13 cellular contexts compared by ENCODE assay signal in the genomic region with DNA sequence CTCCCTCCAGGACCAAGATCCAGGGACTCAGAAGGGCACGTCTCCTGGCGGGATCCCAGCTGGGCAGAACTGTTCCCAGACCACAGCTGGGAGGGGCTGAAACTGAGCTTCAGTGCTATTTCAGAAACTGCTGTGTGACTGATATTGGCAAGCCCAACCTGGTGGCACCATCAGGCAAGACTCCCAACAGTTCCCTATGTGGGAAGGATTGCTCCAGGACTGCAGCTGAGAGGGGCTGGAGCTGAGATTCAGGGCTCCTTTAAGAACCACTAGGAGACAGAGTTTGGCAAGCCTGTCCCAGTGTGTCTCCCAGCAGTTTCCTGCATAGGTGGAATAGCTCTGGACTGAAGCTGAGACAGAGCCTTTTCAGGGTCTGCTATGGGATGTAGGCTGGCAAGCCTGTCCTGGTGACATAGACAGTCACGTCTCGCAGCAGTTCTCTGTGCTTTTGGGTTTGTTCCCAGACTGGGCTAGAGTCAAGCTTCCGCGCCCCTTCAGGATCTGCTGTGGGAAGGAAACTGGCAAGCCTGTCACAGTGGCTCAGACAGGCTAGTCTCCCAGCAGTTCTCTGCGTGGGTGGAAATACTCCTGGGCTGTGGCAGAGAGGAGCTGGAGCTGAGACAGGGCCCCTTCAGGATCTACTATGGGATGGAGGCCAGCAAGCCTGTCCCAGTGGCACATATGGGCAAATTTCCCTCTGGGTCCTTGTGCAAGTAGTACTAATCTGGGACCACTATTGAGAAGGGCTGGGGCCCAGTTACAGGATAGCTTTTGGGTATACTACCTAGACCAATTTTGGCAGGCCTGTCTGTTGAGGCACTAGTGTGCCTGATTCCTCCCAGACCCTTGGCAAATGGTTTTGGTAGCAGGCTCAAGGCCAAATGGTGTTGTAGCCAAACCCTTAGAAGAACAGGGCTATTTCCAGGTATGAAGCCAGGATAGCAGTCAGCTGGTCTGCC. TPM values are rescaled to one million over a fixed set of nuclear protein-coding genes. Genes with fewer than 3 reads are reported as not detected.
A peak's percentile ranks its signal among the peaks of the same experiment; 100 is the strongest.
DNase-seq lines count a peak whose midpoint lies in the region; ATAC-seq and TF ChIP-seq lines count a peak whose summit lies in the region.
"Had no signal": no experiment of that assay in that cellular context is flagged by ENCODE, and none has a peak within 500 bp of the region (broad histone marks: within the 10 kb centered on the region; RNA-seq: fewer than 3 reads in every experiment).

No MANE protein-coding gene starts in this region.

- intact Hi-C loops in adrenal gland (cut with DNase I) (no loop called here), upper lobe of right lung (cut with DNase I) (no loop called here)

- no peak overlapping the region for H3K18ac ChIP-seq in neuronal stem cell (ENCODE audit: low read length)

- H3K79me1 ChIP-seq in neuronal stem cell (ENCODE audit: low read depth, low read length) = no peaks in the 10 kb centered on the region

- H3K36me3 Mint-ChIP-seq in activated naive CD4-positive, alpha-beta T cell treated with anti-CD3 and anti-CD28 coated beads, Interleukin-2, amount 10 ng/mL, durations not matched to agents 7 days and 5 days = no peaks in the 10 kb centered on the region
- no peaks in the 10 kb centered on the region for H3K36me3 Mint-ChIP-seq in activated T-cell treated with anti-CD3 and anti-CD28 coated beads, Interleukin-2, amount 50 U/mL, for 4 hours (ENCODE audit: insufficient read depth)

- H3K9me3 ChIP-seq in adrenal gland (replicated peaks in 1 of 3) = no peaks in the 10 kb centered on the region
- no peaks in the 10 kb centered on the region for H3K9me3 ChIP-seq in upper lobe of right lung
- peaks cover 0 to 4% of the 10 kb centered on the region in 2 donors for H3K9me3 ChIP-seq in neuronal stem cell (replicated peaks in 1 of 2; ENCODE audit: control insufficient read depth in 2 of 2, insufficient read depth in 1 of 2, low read depth in 1 of 2, low read length in 2 of 2)
- H3K9me3 ChIP-seq: right lobe of liver had no signal

- TF ChIP-seq POLR2A in adrenal gland (IDR thresholded peaks at IDR 0.05) = no peak

- H3K23ac ChIP-seq in neuronal stem cell (ENCODE audit: low read depth, low read length, poor library complexity) = no peak overlapping the region

- H2BK120ac ChIP-seq in neuronal stem cell (ENCODE audit: low read depth, low read length) = no peak overlapping the region

- H3K27me3 Mint-ChIP-seq in activated naive CD4-positive, alpha-beta T cell treated with anti-CD3 and anti-CD28 coated beads, Interleukin-2, amount 10 ng/mL, durations not matched to agents 7 days and 5 days = no peaks in the 10 kb centered on the region
- H3K27me3 Mint-ChIP-seq in activated T-cell treated with anti-CD3 and anti-CD28 coated beads, Interleukin-2, amount 50 U/mL, for 4 hours (ENCODE audit: low read depth) = no peaks in the 10 kb centered on the region

- H3K9ac ChIP-seq in neuronal stem cell (ENCODE audit: low read depth, low read length, poor library complexity) = no peak overlapping the region

- H2BK5ac ChIP-seq in neuronal stem cell (ENCODE audit: low read length) = no peak overlapping the region

- DNase-seq in adrenal gland (peak; percentile 24 to 60 (median 42)), fibroblast of pulmonary artery (ENCODE audit: low read depth) (peak; percentile 37), nucleus accumbens (lab: John Stamatoyannopoulos, UW) (peak in 29 of 56 donors; percentile 0 to 41 (median 5)), upper lobe of right lung (no peak), neuronal stem cell (ENCODE audit: low spot score) (no peak)
- no peak for DNase-seq in activated naive CD4-positive, alpha-beta T cell treated with anti-CD3 and anti-CD28 coated beads, Interleukin-2, amount 10 ng/mL, durations not matched to agents 7 days and 5 days
- no peak for DNase-seq in activated T-cell treated with anti-CD3 and anti-CD28 coated beads, Interleukin-2, amount 50 U/mL, for 4 hours
- DNase-seq: DMS53, foreskin melanocyte, NCI-H2081, right lobe of liver had no signal

- H3K27ac ChIP-seq in ACC112 (ENCODE audit: low read depth, low read length) = no peak overlapping the region
- H3K27ac ChIP-seq in adrenal gland = peak overlapping the region in 2 of 5 donors; percentile 7 to 21
- H3K27ac ChIP-seq in upper lobe of right lung = no peak overlapping the region
- no peak overlapping the region for H3K27ac ChIP-seq in neuronal stem cell (replicated peaks; ENCODE audit: low read length)
- H3K27ac ChIP-seq: A549, right lobe of liver had no signal

- no peak overlapping the region for H2BK15ac ChIP-seq in neuronal stem cell (ENCODE audit: low read length)

- H2BK12ac ChIP-seq in neuronal stem cell (ENCODE audit: low read length) = no peak overlapping the region

- H3K4ac ChIP-seq in neuronal stem cell (ENCODE audit: low read length) = no peak overlapping the region

- H4K8ac ChIP-seq in neuronal stem cell (ENCODE audit: low read depth, low read length) = no peak overlapping the region

- H3K4me1 Mint-ChIP-seq in activated naive CD4-positive, alpha-beta T cell treated with anti-CD3 and anti-CD28 coated beads, Interleukin-2, amount 10 ng/mL, durations not matched to agents 7 days and 5 days = peaks cover 2% of the 10 kb centered on the region
- H3K4me1 Mint-ChIP-seq in activated T-cell treated with anti-CD3 and anti-CD28 coated beads, Interleukin-2, amount 50 U/mL, for 4 hours (ENCODE audit: low read depth) = no peaks in the 10 kb centered on the region

- H3K4me3 ChIP-seq in ACC112 (ENCODE audit: low read depth, low read length) (no peak overlapping the region), adrenal gland (no peak overlapping the region), fibroblast of pulmonary artery (replicated peaks; ENCODE audit: low read depth, low read length) (no peak overlapping the region), upper lobe of right lung (no peak overlapping the region), neuronal stem cell (ENCODE audit: low read length in 2 of 2) (no peak overlapping the region)
- H3K4me3 ChIP-seq: A549, right lobe of liver had no signal

- peaks cover 2% of the 10 kb centered on the region for H3K9me3 Mint-ChIP-seq in activated naive CD4-positive, alpha-beta T cell treated with anti-CD3 and anti-CD28 coated beads, Interleukin-2, amount 10 ng/mL, durations not matched to agents 7 days and 5 days
- peaks cover 3% of the 10 kb centered on the region for H3K9me3 Mint-ChIP-seq in activated T-cell treated with anti-CD3 and anti-CD28 coated beads, Interleukin-2, amount 50 U/mL, for 4 hours

- no peaks in the 10 kb centered on the region for H3K27me3 ChIP-seq in ACC112 (ENCODE audit: insufficient read depth, low read length)
- peaks cover 19% of the 10 kb centered on the region for H3K27me3 ChIP-seq in adrenal gland
- H3K27me3 ChIP-seq in upper lobe of right lung = no peaks in the 10 kb centered on the region
- H3K27me3 ChIP-seq in neuronal stem cell (ENCODE audit: control insufficient read depth in 3 of 3, insufficient read depth in 3 of 3, low read depth in 1 of 3, low read length in 3 of 3) = no peaks in the 10 kb centered on the region
- H3K27me3 ChIP-seq: right lobe of liver had no signal

- WGBS in adrenal gland, 4 donors = 17 to 50% (median 39%) methylated on average over 1 to 7 of the region's 7 CpGs; no CpG with 5 or more reads in 1 of the 4 donors
- no CpG with 5 or more reads among the region's 7 CpGs for WGBS in neuronal stem cell (ENCODE audit: extremely low coverage in 2 of 2, insufficient read length in 2 of 2, insufficient replicate concordance in 1 of 2), 2 donors

- H3K4me3 Mint-ChIP-seq in activated naive CD4-positive, alpha-beta T cell treated with anti-CD3 and anti-CD28 coated beads, Interleukin-2, amount 10 ng/mL, durations not matched to agents 7 days and 5 days = no peak overlapping the region
- H3K4me3 Mint-ChIP-seq in activated T-cell treated with anti-CD3 and anti-CD28 coated beads, Interleukin-2, amount 50 U/mL, for 4 hours = no peak overlapping the region

- H3K4me1 ChIP-seq in ACC112 (ENCODE audit: control insufficient read depth, insufficient read depth, low read length, unreplicated experiment) (no peaks in the 10 kb centered on the region), adrenal gland (replicated peaks in 1 of 2) (no peaks in the 10 kb centered on the region), upper lobe of right lung (no peaks in the 10 kb centered on the region), neuronal stem cell (ENCODE audit: control insufficient read depth in 2 of 2, insufficient read depth in 1 of 2, low read depth in 1 of 2, low read length in 2 of 2) (no peaks in the 10 kb centered on the region)
- H3K4me1 ChIP-seq: A549, right lobe of liver had no signal

- TF ChIP-seq CTCF in adrenal gland (IDR thresholded peaks at IDR 0.05) = no peak
- no peak for TF ChIP-seq CTCF in fibroblast of pulmonary artery (IDR thresholded peaks at IDR 0.05; ENCODE audit: low read length, missing control alignments)
- TF ChIP-seq CTCF in upper lobe of right lung (IDR thresholded peaks at IDR 0.05) = no peak

- peak overlapping the region; percentile 38 for H2AFZ ChIP-seq in ACC112 (ENCODE audit: low read length, unreplicated experiment)
- no peak overlapping the region for H2AFZ ChIP-seq in neuronal stem cell (ENCODE audit: low read length)

- no peak overlapping the region for H3K14ac ChIP-seq in neuronal stem cell (ENCODE audit: low read length)

- H3K79me2 ChIP-seq in ACC112 (ENCODE audit: control insufficient read depth, insufficient read depth, low read length, unreplicated experiment) = no peaks in the 10 kb centered on the region

- H4K91ac ChIP-seq in neuronal stem cell (ENCODE audit: low read depth, low read length, poor library complexity) = no peak overlapping the region

- no peak for ATAC-seq in upper lobe of right lung
- no peak for ATAC-seq in activated T-cell treated with anti-CD3 and anti-CD28 coated beads, Interleukin-2, amount 50 U/mL, for 4 hours
- ATAC-seq: A549, right lobe of liver had no signal

- H3K36me3 ChIP-seq in ACC112 (ENCODE audit: insufficient read depth, low read length) = no peaks in the 10 kb centered on the region
- no peaks in the 10 kb centered on the region for H3K36me3 ChIP-seq in adrenal gland (replicated peaks in 1 of 2)
- H3K36me3 ChIP-seq in upper lobe of right lung = no peaks in the 10 kb centered on the region
- no peaks in the 10 kb centered on the region for H3K36me3 ChIP-seq in neuronal stem cell (replicated peaks in 1 of 2; ENCODE audit: control insufficient read depth in 2 of 2, insufficient read depth in 2 of 2, low read length in 2 of 2)
- H3K36me3 ChIP-seq: right lobe of liver had no signal

- H3K4me2 ChIP-seq in neuronal stem cell (ENCODE audit: insufficient read depth, low read length, poor library complexity, severe bottlenecking) = no peak overlapping the region
- H3K4me2 ChIP-seq: A549 had no signal

- no peak overlapping the region for H3K27ac Mint-ChIP-seq in activated naive CD4-positive, alpha-beta T cell treated with anti-CD3 and anti-CD28 coated beads, Interleukin-2, amount 10 ng/mL, durations not matched to agents 7 days and 5 days

- no peak overlapping the region for H2AK5ac ChIP-seq in neuronal stem cell (ENCODE audit: low read depth, low read length)

- CTCF ChIA-PET in activated naive CD4-positive, alpha-beta T cell treated with anti-CD3 and anti-CD28 coated beads, Interleukin-2, amount 10 ng/mL, durations not matched to agents 7 days and 5 days (lab: Charles Lee) = interaction anchor here (1.0 kb wide), 1 partner anchor 216 kb away, joined by 3 read pairs; no protein-coding TSS in a partner anchor

RNA-seq across cellular contexts. Expression of a gene that starts 20.2 kb away (rescaled TPM):
- total RNA-seq in adrenal gland (10 to 100 TPM; 14.6 to 56.3 (median 32.6) TPM), upper lobe of right lung (35.2 TPM)
- 10 to 100 TPM; 10.4 to 27.1 (median 12.0) TPM for polyA plus RNA-seq in adrenal gland
- 10 to 100 TPM; 19.6 to 30.8 (median 26.4) TPM for total RNA-seq in activated T-cell treated with anti-CD3 and anti-CD28 coated beads, Interleukin-2, amount 50 U/mL, for 4 hours
- 42.0 TPM for polyA plus RNA-seq in neuronal stem cell (2013, experiment 1 of 2)
- 43.0 TPM for polyA plus RNA-seq in neuronal stem cell (2013, experiment 2 of 2)

Comparison
In these comparisons a context has a peak if more than half of its experiments do, and no peak if none do; other contexts are left out.
1. DNase-seq: peak in adrenal gland (7 of 7), fibroblast of pulmonary artery (single experiment) and nucleus accumbens (29 of 56); none in upper lobe of right lung (single experiment), activated naive CD4-positive, alpha-beta T cell treated with anti-CD3 and anti-CD28 coated beads, Interleukin-2, amount 10 ng/mL, durations not matched to agents 7 days and 5 days (single experiment), activated T-cell treated with anti-CD3 and anti-CD28 coated beads, Interleukin-2, amount 50 U/mL, for 4 hours (single experiment) and neuronal stem cell (single experiment).